29 cellular contexts compared by ENCODE assay signal in genomic region chr1:23290811-23291565, GRCh38.
"Had no signal": no experiment of that assay in that cellular context is flagged by ENCODE, and none has a peak within 500 bp of the region (broad histone marks: within the 10 kb centered on the region; RNA-seq: fewer than 3 reads in every experiment).

No MANE protein-coding gene starts in this region.

- H3K4me3 Mint-ChIP-seq: activated CD4-positive, alpha-beta memory T cell treated with anti-CD3 and anti-CD28 coated beads for 36 hours; activated CD4-positive, alpha-beta T cell treated with anti-CD3 and anti-CD28 coated beads, Interleukin-2, amount 10 ng/mL, durations not matched to agents 7 days and 5 days; activated naive CD8-positive, alpha-beta T cell treated with anti-CD3 and anti-CD28 coated beads, Interleukin-2, amount 10 ng/mL, durations not matched to agents 7 days and 5 days; activated T-cell treated with anti-CD3 and anti-CD28 coated beads, Interleukin-2, amount 50 U/mL, for 4 hours; T-helper 1 cell treated with Interleukin-12 subunit alpha and Interleukin-12 subunit beta and Interleukin-4 antibody, amounts not matched to agents 30 μg/mL and 1 μg/mL, for 36 hours had no signal

- ATAC-seq: activated T-cell treated with anti-CD3 and anti-CD28 coated beads, Interleukin-2, amount 50 U/mL, for 4 hours; SK-N-SH treated with all-trans-retinoic acid at 6 μM for 48 hours had no signal

- DNase-seq: activated CD4-positive, alpha-beta memory T cell treated with anti-CD3 and anti-CD28 coated beads for 36 hours; activated CD4-positive, alpha-beta T cell treated with anti-CD3 and anti-CD28 coated beads, Interleukin-2, amount 10 ng/mL, durations not matched to agents 7 days and 5 days; activated CD4-positive, CD25-positive, alpha-beta regulatory T cell; activated CD8-positive, alpha-beta memory T cell treated with anti-CD3 and anti-CD28 coated beads for 24 hours; activated effector memory CD4-positive, alpha-beta T cell treated with anti-CD3 and anti-CD28 coated beads, Interleukin-2, amount 50 U/mL, for 16 hours; activated naive CD4-positive, alpha-beta T cell treated with anti-CD3 and anti-CD28 coated beads, Interleukin-2, amount 50 U/mL, for 16 hours; activated naive CD8-positive, alpha-beta T cell treated with anti-CD3 and anti-CD28 coated beads, Interleukin-2, amount 10 ng/mL, durations not matched to agents 7 days and 5 days; activated T-cell treated with anti-CD3 and anti-CD28 coated beads, Interleukin-2, amount 50 U/mL, for 4 hours; adrenal gland; anterior cingulate cortex; MG63; MV-4-11; NCI-H1092 treated with DMSO at 0.1 percent for 48 hours; NCI-H1417 treated with DMSO at 0.1 percent for 48 hours; NCI-H1694 treated with DMSO at 0.1 percent for 48 hours; NCI-H2029 treated with DMSO at 0.1 percent for 48 hours; NCI-H345; NCI-H510A treated with DMSO at 0.1 percent for 48 hours; NCI-H69; NK-92 treated with Interleukin-12 subunit alpha and Interleukin-12 subunit beta, amount 100 ng/mL, for 24 hours; Peyer's patch; Right ventricle myocardium superior; SJCRH30; SW 1271 had no signal

- H3K4me1 ChIP-seq: Peyer's patch, SJCRH30 had no signal

- H3K9me3 ChIP-seq: adrenal gland, MG63, Peyer's patch, SJCRH30 had no signal

- H3K27me3 ChIP-seq: adrenal gland, MG63, Peyer's patch, SJCRH30 had no signal

- H3K4me3 ChIP-seq: adrenal gland, MG63, Peyer's patch, SJCRH30 had no signal

- H3K9me3 Mint-ChIP-seq: activated CD4-positive, alpha-beta memory T cell treated with anti-CD3 and anti-CD28 coated beads for 36 hours; activated CD4-positive, alpha-beta T cell treated with anti-CD3 and anti-CD28 coated beads, Interleukin-2, amount 10 ng/mL, durations not matched to agents 7 days and 5 days; activated naive CD8-positive, alpha-beta T cell treated with anti-CD3 and anti-CD28 coated beads, Interleukin-2, amount 10 ng/mL, durations not matched to agents 7 days and 5 days; activated T-cell treated with anti-CD3 and anti-CD28 coated beads, Interleukin-2, amount 50 U/mL, for 4 hours; T-helper 1 cell treated with Interleukin-12 subunit alpha and Interleukin-12 subunit beta and Interleukin-4 antibody, amounts not matched to agents 30 μg/mL and 1 μg/mL, for 36 hours had no signal

- H3K27me3 Mint-ChIP-seq: activated CD4-positive, alpha-beta memory T cell treated with anti-CD3 and anti-CD28 coated beads for 36 hours; activated CD4-positive, alpha-beta T cell treated with anti-CD3 and anti-CD28 coated beads, Interleukin-2, amount 10 ng/mL, durations not matched to agents 7 days and 5 days; activated naive CD8-positive, alpha-beta T cell treated with anti-CD3 and anti-CD28 coated beads, Interleukin-2, amount 10 ng/mL, durations not matched to agents 7 days and 5 days had no signal

- H3K27ac Mint-ChIP-seq: activated CD4-positive, alpha-beta memory T cell treated with anti-CD3 and anti-CD28 coated beads for 36 hours; activated CD4-positive, alpha-beta T cell treated with anti-CD3 and anti-CD28 coated beads, Interleukin-2, amount 10 ng/mL, durations not matched to agents 7 days and 5 days; activated naive CD8-positive, alpha-beta T cell treated with anti-CD3 and anti-CD28 coated beads, Interleukin-2, amount 10 ng/mL, durations not matched to agents 7 days and 5 days; T-helper 1 cell treated with Interleukin-12 subunit alpha and Interleukin-12 subunit beta and Interleukin-4 antibody, amounts not matched to agents 30 μg/mL and 1 μg/mL, for 36 hours had no signal

- H3K4me1 Mint-ChIP-seq: activated CD4-positive, alpha-beta T cell treated with anti-CD3 and anti-CD28 coated beads, Interleukin-2, amount 10 ng/mL, durations not matched to agents 7 days and 5 days; activated naive CD8-positive, alpha-beta T cell treated with anti-CD3 and anti-CD28 coated beads, Interleukin-2, amount 10 ng/mL, durations not matched to agents 7 days and 5 days had no signal

- H3K27ac ChIP-seq: adrenal gland, KMS-11, Peyer's patch, RWPE1, SJCRH30, VCaP had no signal
